ENCODE assay signal across 16 cellular contexts in the genomic region with DNA sequence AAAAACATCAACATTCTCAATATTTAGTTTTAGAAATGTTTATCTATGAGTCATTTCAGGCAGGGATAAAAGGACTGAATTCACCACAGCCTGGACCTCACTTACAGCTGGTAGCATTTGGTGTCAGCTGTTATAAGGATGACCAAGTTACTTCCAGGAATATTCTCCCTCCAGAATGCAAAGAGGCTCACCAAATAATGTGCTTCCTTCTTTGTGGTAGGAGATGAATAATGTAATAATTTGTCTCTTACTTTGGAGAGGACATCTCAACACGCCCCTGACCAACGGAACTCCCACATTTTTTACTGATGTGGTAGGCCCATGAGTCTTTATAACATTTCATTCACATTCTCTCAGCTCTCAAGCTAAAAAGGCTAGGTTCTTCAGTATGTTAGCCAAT.
DNase-seq lines count a peak whose midpoint lies in the region; ATAC-seq and TF ChIP-seq lines count a peak whose summit lies in the region.
"Had no signal": no experiment of that assay in that cellular context is flagged by ENCODE, and none has a peak within 500 bp of the region (broad histone marks: within the 10 kb centered on the region; RNA-seq: fewer than 3 reads in every experiment).

No MANE protein-coding gene starts in this region.

- H3K27ac Mint-ChIP-seq in Calu3 (ENCODE audit: unreplicated experiment): no peak overlapping the region
- no peak overlapping the region for H3K27ac Mint-ChIP-seq in CD4-positive, alpha-beta T cell
- H3K27ac Mint-ChIP-seq: activated CD8-positive, alpha-beta T cell treated with anti-CD3 and anti-CD28 coated beads, Interleukin-2, amount 10 ng/mL, durations not matched to agents 7 days and 5 days had no signal

- no peak overlapping the region for H3K27ac ChIP-seq in GM23248
- no peak overlapping the region for H3K27ac ChIP-seq in CD4-positive, alpha-beta T cell (ENCODE audit: low read depth, low read length)
- H3K27ac ChIP-seq: ascending aorta, psoas muscle, testis had no signal

- no peaks in the 10 kb centered on the region for H3K27me3 ChIP-seq in GM23248 (replicated peaks; ENCODE audit: insufficient read depth)
- no peaks in the 10 kb centered on the region for H3K27me3 ChIP-seq in CD4-positive, alpha-beta T cell (ENCODE audit: control insufficient read depth, insufficient read depth, low read length)
- H3K27me3 ChIP-seq: ascending aorta, testis had no signal

- no peaks in the 10 kb centered on the region for H3K9me3 Mint-ChIP-seq in Calu3 (ENCODE audit: low read depth, unreplicated experiment)
- H3K9me3 Mint-ChIP-seq in CD4-positive, alpha-beta T cell: peaks cover 3% of the 10 kb centered on the region

- TF ChIP-seq CTCF in fibroblast of villous mesenchyme (IDR thresholded peaks at IDR 0.05; ENCODE audit: insufficient read depth, low read depth, low read length) (no peak), Calu3 (IDR thresholded peaks at IDR 0.05; ENCODE audit: unreplicated experiment) (no peak)
- TF ChIP-seq CTCF in CD4-positive, alpha-beta T cell (IDR thresholded peaks at IDR 0.05): no peak

- H3K4me3 Mint-ChIP-seq in Calu3 (ENCODE audit: low read depth, unreplicated experiment): no peak overlapping the region
- no peak overlapping the region for H3K4me3 Mint-ChIP-seq in CD4-positive, alpha-beta T cell
- H3K4me3 Mint-ChIP-seq: activated CD8-positive, alpha-beta T cell treated with anti-CD3 and anti-CD28 coated beads, Interleukin-2, amount 10 ng/mL, durations not matched to agents 7 days and 5 days had no signal

- H3K9me3 ChIP-seq in GM23248 (ENCODE audit: low read depth): no peaks in the 10 kb centered on the region
- H3K9me3 ChIP-seq in CD4-positive, alpha-beta T cell (ENCODE audit: control insufficient read depth, low read length): no peaks in the 10 kb centered on the region
- H3K9me3 ChIP-seq: ascending aorta, psoas muscle, SK-N-SH, testis had no signal

- no peak overlapping the region for H2AFZ ChIP-seq in GM23248

- H3K9me2 ChIP-seq in GM23248 (ENCODE audit: insufficient read depth): no peaks in the 10 kb centered on the region
- H3K9me2 ChIP-seq: SK-N-SH had no signal

- peaks cover 13% of the 10 kb centered on the region for H3F3A ChIP-seq in GM23248 (ENCODE audit: insufficient read depth)

- DNase-seq in GM23248 (peak; percentile 63), SW480 (ENCODE audit: low spot score) (peak; percentile 9), fibroblast of villous mesenchyme (ENCODE audit: low read depth) (peak; percentile 70), non-pigmented ciliary epithelial cell (ENCODE audit: low read depth) (peak; percentile 23), Calu3 (no peak), NCI-H2107 treated with DMSO at 0.1 percent for 48 hours (lab: John Stamatoyannopoulos, UW; ENCODE audit: unreplicated experiment) (no peak), NCI-H2196 treated with DMSO at 0.1 percent for 48 hours (lab: John Stamatoyannopoulos, UW; ENCODE audit: unreplicated experiment) (no peak)
- no peak for DNase-seq in CD4-positive, alpha-beta T cell
- DNase-seq: activated CD8-positive, alpha-beta T cell treated with anti-CD3 and anti-CD28 coated beads, Interleukin-2, amount 10 ng/mL, durations not matched to agents 7 days and 5 days; activated effector memory CD4-positive, alpha-beta T cell treated with anti-CD3 and anti-CD28 coated beads, Interleukin-2, amount 50 U/mL, for 16 hours; C1 segment of cervical spinal cord; psoas muscle; SK-N-SH; testis had no signal

- 2 to 3% methylated on average over 2 of the region's 2 CpGs for WGBS in GM23248 (ENCODE audit: low coverage in 1 of 2, low lambda C conversion rate in 2 of 2, missing lambda C conversion rate in 2 of 2), 2 experiments

- H3K4me2 ChIP-seq in GM23248 (ENCODE audit: unreplicated experiment): no peak overlapping the region
- H3K4me2 ChIP-seq: SK-N-SH had no signal

- no peaks in the 10 kb centered on the region for H3K79me2 ChIP-seq in GM23248 (ENCODE audit: insufficient read depth)

- BruUV-seq in Calu3 (replicated peaks; lab: Mats Ljungman, UMichigan): no TSS peak

- no peaks in the 10 kb centered on the region for H3K36me3 ChIP-seq in GM23248 (ENCODE audit: low read depth)
- H3K36me3 ChIP-seq: ascending aorta had no signal

- in situ Hi-C loops in GM23248 (cut with MboI): no loop called here

- H4K20me1 ChIP-seq in GM23248 (ENCODE audit: insufficient read depth): no peaks in the 10 kb centered on the region

- CTCF ChIA-PET in Calu3 (lab: Charles Lee): no interaction called here
- CTCF ChIA-PET in CD4-positive, alpha-beta T cell (lab: Charles Lee): no interaction called here

- no peaks in the 10 kb centered on the region for H3K4me1 Mint-ChIP-seq in Calu3 (ENCODE audit: low read depth, unreplicated experiment)
- H3K4me1 Mint-ChIP-seq in CD4-positive, alpha-beta T cell (ENCODE audit: low read depth): no peaks in the 10 kb centered on the region

- H3K4me1 ChIP-seq in GM23248 (ENCODE audit: insufficient read depth): peaks cover 12% of the 10 kb centered on the region
- H3K4me1 ChIP-seq: psoas muscle, testis had no signal

- POLR2A ChIA-PET in CD4-positive, alpha-beta T cell (lab: Charles Lee): no interaction called here

- ATAC-seq in CD4-positive, alpha-beta T cell (ENCODE audit: poor library complexity): no peak
- ATAC-seq: activated CD8-positive, alpha-beta T cell treated with anti-CD3 and anti-CD28 coated beads, Interleukin-2, amount 10 ng/mL, durations not matched to agents 7 days and 5 days; GM12878; psoas muscle had no signal

- no peak overlapping the region for H3K9ac ChIP-seq in GM23248
- H3K9ac ChIP-seq: SK-N-SH had no signal

- intact Hi-C loops in Calu3 (cut with micrococcal nuclease; ENCODE audit: unreplicated experiment): no loop called here
- intact Hi-C loops in CD4-positive, alpha-beta T cell (cut with DNase I, micrococcal nuclease): no loop called here

- H3K4me3 ChIP-seq in GM23248 (no peak overlapping the region), fibroblast of villous mesenchyme (ENCODE audit: low read depth, low read length) (no peak overlapping the region)
- H3K4me3 ChIP-seq: ascending aorta, GM12878, psoas muscle, testis had no signal

- no peaks in the 10 kb centered on the region for H3K36me3 Mint-ChIP-seq in Calu3 (ENCODE audit: insufficient read depth, unreplicated experiment)
- no peaks in the 10 kb centered on the region for H3K36me3 Mint-ChIP-seq in CD4-positive, alpha-beta T cell (ENCODE audit: low read depth)

- H3K27me3 Mint-ChIP-seq in Calu3 (ENCODE audit: unreplicated experiment): no peaks in the 10 kb centered on the region
- no peaks in the 10 kb centered on the region for H3K27me3 Mint-ChIP-seq in CD4-positive, alpha-beta T cell

Comparison
In these comparisons a context has a peak if more than half of its experiments do, and no peak if none do; other contexts are left out.
1. DNase-seq: peak in GM23248 (single experiment), SW480 (single experiment), fibroblast of villous mesenchyme (single experiment) and non-pigmented ciliary epithelial cell (single experiment); none in Calu3 (single experiment), NCI-H2107 treated with DMSO at 0.1 percent for 48 hours (single experiment), CD4-positive, alpha-beta T cell (0 of 10) and NCI-H2196 treated with DMSO at 0.1 percent for 48 hours (single experiment).